Comparison of ENCODE assay signal across 8 cellular contexts in the genomic region with DNA sequence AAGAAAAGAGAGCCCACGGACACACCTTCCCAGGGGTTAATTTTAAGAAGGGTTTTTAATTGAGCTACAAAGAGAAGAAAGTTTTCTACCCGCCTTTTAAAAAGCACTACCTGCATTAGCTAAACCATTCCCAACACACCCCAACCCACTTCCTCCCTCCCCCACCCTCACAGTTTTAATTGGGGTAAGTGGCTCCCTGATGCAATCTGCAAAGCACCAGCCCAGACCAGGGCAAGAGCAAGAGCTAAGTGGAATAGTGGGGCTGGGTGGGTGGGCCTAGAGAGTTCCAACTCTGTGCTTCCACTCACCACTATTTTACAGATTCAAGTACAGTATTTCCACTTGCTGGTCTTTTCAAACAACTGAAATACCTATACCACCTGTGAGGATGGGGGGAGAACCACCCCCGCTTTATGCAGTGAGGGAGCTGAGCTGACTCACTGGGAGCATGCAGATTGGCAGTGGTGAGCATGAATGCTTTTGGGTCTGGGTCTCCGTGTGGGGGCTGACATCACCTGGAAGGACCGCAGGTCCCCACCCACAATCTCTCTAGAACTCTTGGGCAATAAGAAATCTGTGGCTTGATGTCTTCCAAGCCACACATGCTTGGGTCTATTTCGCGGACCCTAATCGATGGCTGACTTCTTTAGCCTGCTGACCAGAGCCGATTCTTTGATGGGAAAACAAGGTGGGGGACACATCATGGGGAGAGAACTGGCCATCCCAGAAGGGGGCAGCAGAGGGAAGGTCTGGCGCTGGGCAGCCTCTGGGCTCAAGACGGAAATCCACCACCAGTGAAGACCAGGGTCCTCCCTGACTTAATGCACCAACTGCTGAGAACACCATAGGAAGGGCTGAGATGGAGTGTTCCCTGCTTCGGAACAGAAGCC.
DNase-seq lines count a peak whose midpoint lies in the region; ATAC-seq and TF ChIP-seq lines count a peak whose summit lies in the region.

No MANE protein-coding gene starts in this region.

- ATAC-seq in GM18861 (IDR thresholded peaks at IDR 0.05; ENCODE audit: unreplicated experiment) = no peak
- no peak for ATAC-seq in GM21367 (IDR thresholded peaks at IDR 0.05; ENCODE audit: unreplicated experiment)
- ATAC-seq in HG03439 (IDR thresholded peaks at IDR 0.05; ENCODE audit: unreplicated experiment) = no peak

- intact Hi-C loops in dorsolateral prefrontal cortex (cut with DNase I) = loop anchor here in 1 of 2 donors (5.0 kb wide), 1 partner anchor 33 kb away; no protein-coding TSS in a partner anchor

- peak overlapping the region in 17 of 59 donors; percentile 2 to 82 (median 57) for H3K27ac ChIP-seq in dorsolateral prefrontal cortex

- TF ChIP-seq CTCF in AG04449 (IDR thresholded peaks at IDR 0.05; ENCODE audit: insufficient read depth, low read length, missing control alignments) = peak; percentile 60
- TF ChIP-seq CTCF in GM12865 (IDR thresholded peaks at IDR 0.05; ENCODE audit: insufficient read depth, low read depth, low read length, missing control alignments) = peak; percentile 26
- TF ChIP-seq CTCF in dorsolateral prefrontal cortex (IDR thresholded peaks at IDR 0.05 in 54 of 56, conservative IDR thresholded peaks at IDR 0.05 in 2 of 56; ENCODE audit: low read depth in 1 of 56, partially characterized antibody in 56 of 56) = peak; percentile 21 to 77 (median 58)

- CTCF ChIA-PET in AG04449 (lab: Yijun Ruan, JAX) = interaction anchor here (1.0 to 4.7 kb wide), 7 partner anchors 10 to 188 kb away, joined by 3 to 19 read pairs (median 4); no protein-coding TSS in a partner anchor

- H3K4me3 ChIP-seq in AG04449 (ENCODE audit: low read depth, low read length) = no peak overlapping the region
- H3K4me3 ChIP-seq in GM12865 (ENCODE audit: low read depth, low read length) = no peak overlapping the region
- no peak overlapping the region for H3K4me3 ChIP-seq in dorsolateral prefrontal cortex

- POLR2A ChIA-PET in AG04449 (lab: Yijun Ruan, JAX) = interaction anchor here (0.9 kb wide), 1 partner anchor 8 kb away, joined by 3 read pairs; no protein-coding TSS in a partner anchor

- H3K27me3 ChIP-seq in dorsolateral prefrontal cortex = no peaks in the 10 kb centered on the region

- DNase-seq in AG04449 (ENCODE audit: low read depth, low spot score) (no peak), GM12865 (ENCODE audit: low read depth) (peak; percentile 34), RPMI8226 (peak; percentile 21), dorsolateral prefrontal cortex (peak in 1 of 10 donors; percentile 67), myocyte (ENCODE audit: low read depth) (peak; percentile 47)
